Comparison of ENCODE assay signal across 8 cellular contexts in the genomic region with DNA sequence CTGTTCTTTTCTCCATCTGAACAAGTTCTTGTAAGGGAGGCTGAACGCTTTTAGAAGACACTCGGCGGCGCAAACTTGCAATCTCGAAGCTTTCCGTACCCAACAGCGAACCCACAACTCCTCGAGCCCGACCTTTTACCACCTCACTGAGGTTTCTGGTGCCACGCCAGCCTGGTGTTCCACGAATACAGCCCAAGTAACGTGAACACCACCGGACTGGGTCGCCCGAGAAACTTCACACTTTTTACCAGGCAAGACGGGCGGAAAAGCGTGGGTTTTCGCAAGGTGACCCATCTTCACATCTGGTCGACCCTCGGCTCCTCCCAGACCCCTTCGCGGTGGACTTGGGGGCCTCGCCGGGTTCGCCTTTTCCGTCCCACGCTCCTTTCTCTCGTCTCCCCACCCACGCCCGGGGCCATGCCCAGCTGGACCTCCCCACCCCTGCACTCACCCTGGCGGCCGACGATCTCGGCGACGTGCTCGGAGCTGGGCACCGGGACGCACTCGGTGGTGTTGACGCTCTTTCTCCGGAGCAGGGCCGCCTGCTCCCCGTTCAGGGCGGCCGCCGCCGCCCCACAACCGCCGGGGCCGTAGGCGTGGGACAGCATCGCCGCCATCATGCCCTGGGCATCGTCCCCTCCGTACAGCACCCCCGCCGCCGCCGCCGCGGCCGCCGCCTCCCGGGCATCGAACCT. TPM values are rescaled to one million over a fixed set of nuclear protein-coding genes. Genes with fewer than 3 reads are reported as not detected.
DNase-seq lines count a peak whose midpoint lies in the region; ATAC-seq and TF ChIP-seq lines count a peak whose summit lies in the region.

No MANE protein-coding gene starts in this region.

- no peak for TF ChIP-seq CTCF in WI38 (IDR thresholded peaks at IDR 0.05; ENCODE audit: low read depth, low read length)

- peak overlapping the region; percentile 78 for H3K4me3 ChIP-seq in WI38 (ENCODE audit: low read depth, low read length)

- TF ChIP-seq POLR2A in GM18505 (IDR thresholded peaks at IDR 0.05; ENCODE audit: borderline replicate concordance, extremely low read depth, insufficient read depth, insufficient read length): peak; percentile 34

- ATAC-seq in GM18505 (IDR thresholded peaks at IDR 0.05; ENCODE audit: unreplicated experiment): peak; percentile 1
- peak; percentile 1 for ATAC-seq in HG03095 (IDR thresholded peaks at IDR 0.05; ENCODE audit: unreplicated experiment)
- ATAC-seq in left colon: peak; percentile 6

- intact Hi-C loops in left colon (cut with DNase I, micrococcal nuclease): no loop called here

- peak in 39 of 61 donors; percentile 3 to 62 (median 33) for DNase-seq in caudate nucleus (lab: John Stamatoyannopoulos, UW)
- DNase-seq in left colon: peak; percentile 34 to 61
- DNase-seq in stimulated activated CD4-positive, alpha-beta T cell treated with anti-CD3 and anti-CD28 coated beads, Interleukin-2, amount 100 ng/mL, for 4 hours (ENCODE audit: low read depth): peak; percentile 26
- no peak for DNase-seq in NCI-H2081 (lab: John Stamatoyannopoulos, UW)
- DNase-seq in SKM-1 (lab: John Stamatoyannopoulos, UW; ENCODE audit: unreplicated experiment): no peak

- peak overlapping the region; percentile 85 for H3K27ac ChIP-seq in caudate nucleus (ENCODE audit: low read depth, low read length)

RNA-seq across cellular contexts. Expression of a gene that starts 1.2 kb away (rescaled TPM):
- total RNA-seq in left colon: 10 to 100 TPM; 20.5 to 26.7 TPM

Comparison
In these comparisons a context has a peak if more than half of its experiments do, and no peak if none do; other contexts are left out.
1. DNase-seq: peak in caudate nucleus (39 of 61), left colon (2 of 2) and stimulated activated CD4-positive, alpha-beta T cell treated with anti-CD3 and anti-CD28 coated beads, Interleukin-2, amount 100 ng/mL, for 4 hours (single experiment); none in NCI-H2081 (0 of 2) and SKM-1 (single experiment).
2. Peak in every context shown above with its lines, with median percentiles within 50 percentile points of each other: ATAC-seq.